Comparison of ENCODE assay signal across 9 cellular contexts in genomic region chr14:75223664-75224154, GRCh38. TPM values are rescaled to one million over a fixed set of nuclear protein-coding genes. Genes with fewer than 3 reads are reported as not detected.
DNase-seq lines count a peak whose midpoint lies in the region; TF ChIP-seq lines count a peak whose summit lies in the region.
"Had no signal": no experiment of that assay in that cellular context is flagged by ENCODE, and none has a peak within 500 bp of the region (broad histone marks: within the 10 kb centered on the region; RNA-seq: fewer than 3 reads in every experiment).

No MANE protein-coding gene starts in this region.

- no peak overlapping the region for H3K27ac ChIP-seq in SK-N-SH (ENCODE audit: low read depth in 2 of 2, low read length in 1 of 2)

- TF ChIP-seq EP300 in SK-N-SH (IDR thresholded peaks at IDR 0.05; ENCODE audit: borderline replicate concordance in 1 of 2, low read depth in 1 of 2, low read length in 1 of 2), result no peak

- TF ChIP-seq CTCF in nephron (IDR thresholded peaks at IDR 0.05; ENCODE audit: unreplicated experiment in 3 of 3) (no peak), SK-N-SH (IDR thresholded peaks at IDR 0.05) (no peak)

- H3F3A ChIP-seq in SK-N-SH (replicated peaks; ENCODE audit: insufficient read depth), result no peaks in the 10 kb centered on the region

- H3K4me3 ChIP-seq in Jurkat, Clone E6-1 (ENCODE audit: low read length), result no peak overlapping the region
- no peak overlapping the region for H3K4me3 ChIP-seq in MG63
- H3K4me3 ChIP-seq in SK-N-SH (ENCODE audit: low read depth in 2 of 2, low read length in 1 of 2), result no peak overlapping the region

- H3K27ac Mint-ChIP-seq in nephron, result peak overlapping the region in 2 of 3 experiments; percentile 58 to 80
- H3K27ac Mint-ChIP-seq: T-cell had no signal

- no peak overlapping the region for H3K4me3 Mint-ChIP-seq in nephron
- H3K4me3 Mint-ChIP-seq: T-cell had no signal

- H4K20me1 ChIP-seq in SK-N-SH (ENCODE audit: insufficient read depth), result no peaks in the 10 kb centered on the region

- peaks cover 11% of the 10 kb centered on the region for H3K27me3 Mint-ChIP-seq in nephron (ENCODE audit: low read depth)
- H3K27me3 Mint-ChIP-seq: T-cell had no signal

- 78% methylated on average over 4 of the region's 4 CpGs for WGBS in SK-N-SH (ENCODE audit: low lambda C conversion rate)

- no peak for TF ChIP-seq RAD21 in SK-N-SH (IDR thresholded peaks at IDR 0.05; ENCODE audit: low read length)

- no peak overlapping the region for H3K9ac ChIP-seq in SK-N-SH

- no peaks in the 10 kb centered on the region for H3K27me3 ChIP-seq in MG63
- no peaks in the 10 kb centered on the region for H3K27me3 ChIP-seq in SK-N-SH (ENCODE audit: insufficient read depth)

- H3K36me3 Mint-ChIP-seq in nephron (ENCODE audit: low read depth), result no peaks in the 10 kb centered on the region
- H3K36me3 Mint-ChIP-seq: T-cell had no signal

- H2AFZ ChIP-seq in SK-N-SH (ENCODE audit: low read depth), result no peak overlapping the region

- H3K9me3 Mint-ChIP-seq in nephron, result no peaks in the 10 kb centered on the region
- H3K9me3 Mint-ChIP-seq: T-cell had no signal

- no peaks in the 10 kb centered on the region for H3K79me2 ChIP-seq in SK-N-SH (ENCODE audit: insufficient read depth)

- CTCF ChIA-PET in SK-N-SH (lab: Yijun Ruan, JAX), result no interaction called here

- H3K9me3 ChIP-seq in MG63, result no peaks in the 10 kb centered on the region
- no peaks in the 10 kb centered on the region for H3K9me3 ChIP-seq in SK-N-SH

- peak; percentile 30 for DNase-seq in NCI-H2171 treated with DMSO at 0.1 percent for 48 hours (lab: John Stamatoyannopoulos, UW)
- no peak for DNase-seq in NCI-H2171 (lab: John Stamatoyannopoulos, UW)
- DNase-seq in Jurkat, Clone E6-1 (ENCODE audit: low read depth, low spot score), result peak; percentile 35
- DNase-seq in astrocyte of the hippocampus (ENCODE audit: low read depth, low spot score), result peak; percentile 43
- DNase-seq in NCI-H128 (lab: John Stamatoyannopoulos, UW; ENCODE audit: unreplicated experiment), result no peak
- DNase-seq in MG63, result no peak
- DNase-seq in SK-N-SH, result no peak

- peaks cover 6% of the 10 kb centered on the region for H3K4me1 Mint-ChIP-seq in nephron

- no peak overlapping the region for H3K4me2 ChIP-seq in SK-N-SH

- no peaks in the 10 kb centered on the region for H3K36me3 ChIP-seq in MG63
- no peaks in the 10 kb centered on the region for H3K36me3 ChIP-seq in SK-N-SH (replicated peaks in 1 of 2; ENCODE audit: control insufficient read depth in 1 of 2, insufficient read depth in 2 of 2, low read length in 1 of 2)

- H3K4me1 ChIP-seq in SK-N-SH (ENCODE audit: control insufficient read depth in 1 of 2, insufficient read depth in 2 of 2, low read depth in 1 of 2, low read length in 1 of 2), result no peaks in the 10 kb centered on the region; a peak in 2 of 4 replicates

- no peaks in the 10 kb centered on the region for H3K9me2 ChIP-seq in SK-N-SH

- POLR2A ChIA-PET in SK-N-SH (lab: Yijun Ruan, JAX), result no interaction called here

TF ChIP-seq in SK-N-SH, 30 proteins besides CTCF, POLR2A, EP300 and RAD21:
- no peak for TF ChIP-seq IRF3 (IDR thresholded peaks at IDR 0.05; ENCODE audit: low read depth, low read length)
- TF ChIP-seq RXRA (IDR thresholded peaks at IDR 0.05; ENCODE audit: borderline replicate concordance, low read depth), result no peak
- TF ChIP-seq EZH2phosphoT487 (IDR thresholded peaks at IDR 0.05; ENCODE audit: borderline replicate concordance, low read depth), result no peak
- TF ChIP-seq, protein P1, sequence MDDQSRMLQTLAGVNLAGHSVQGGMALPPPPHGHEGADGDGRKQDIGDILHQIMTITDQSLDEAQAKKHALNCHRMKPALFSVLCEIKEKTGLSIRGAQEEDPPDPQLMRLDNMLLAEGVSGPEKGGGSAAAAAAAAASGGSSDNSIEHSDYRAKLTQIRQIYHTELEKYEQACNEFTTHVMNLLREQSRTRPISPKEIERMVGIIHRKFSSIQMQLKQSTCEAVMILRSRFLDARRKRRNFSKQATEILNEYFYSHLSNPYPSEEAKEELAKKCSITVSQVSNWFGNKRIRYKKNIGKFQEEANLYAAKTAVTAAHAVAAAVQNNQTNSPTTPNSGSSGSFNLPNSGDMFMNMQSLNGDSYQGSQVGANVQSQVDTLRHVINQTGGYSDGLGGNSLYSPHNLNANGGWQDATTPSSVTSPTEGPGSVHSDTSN (IDR thresholded peaks at IDR 0.05), result no peak
- no peak for TF ChIP-seq CHD2 (IDR thresholded peaks at IDR 0.05; ENCODE audit: low read length, partially characterized antibody)
- TF ChIP-seq RCOR1 (IDR thresholded peaks at IDR 0.05; ENCODE audit: low read length), result no peak
- no peak for TF ChIP-seq SIN3A (IDR thresholded peaks at IDR 0.05; ENCODE audit: borderline replicate concordance, low read depth, low read length)
- no peak for TF ChIP-seq FOXM1 (IDR thresholded peaks at IDR 0.05; ENCODE audit: low read depth)
- TF ChIP-seq JUND (IDR thresholded peaks at IDR 0.05), result no peak
- no peak for TF ChIP-seq USF1 (IDR thresholded peaks at IDR 0.05; ENCODE audit: borderline replicate concordance, low read depth)

RNA-seq across cellular contexts. Expression of gene TMED10, which starts 47.3 kb away (rescaled TPM):
- polyA plus RNA-seq in Jurkat, Clone E6-1 (2012; ENCODE audit: insufficient read depth, insufficient read length), result 136 TPM
- total RNA-seq in MG63 (2014; rRNA removed; shearing (Covaris generic); ENCODE audit: low replicate concordance), result 125 and 134 TPM in 2 replicates
- polyA plus RNA-seq in SK-N-SH (2012; rRNA removed), result 168 and 287 TPM in 2 replicates
- 220 and 236 TPM in 2 replicates for polyA plus RNA-seq in SK-N-SH (2012; cell fraction: cytosol; rRNA removed)
- polyA plus RNA-seq in SK-N-SH (2012; cell fraction: nucleus; rRNA removed), result 84.3 and 162 TPM in 2 replicates

RNA-seq across cellular contexts. Expression of gene FOS, which starts 54.9 kb away (rescaled TPM):
- polyA plus RNA-seq in Jurkat, Clone E6-1 (2012; ENCODE audit: insufficient read depth, insufficient read length), result 1.4 TPM
- 1.1 and 6.6 TPM in 2 replicates for total RNA-seq in MG63 (2014; rRNA removed; shearing (Covaris generic); ENCODE audit: low replicate concordance)
- 285 and 309 TPM in 2 replicates for polyA plus RNA-seq in SK-N-SH (2012; rRNA removed)
- 143 and 157 TPM in 2 replicates for polyA plus RNA-seq in SK-N-SH (2012; cell fraction: cytosol; rRNA removed)
- 1,026 and 1,160 TPM in 2 replicates for polyA plus RNA-seq in SK-N-SH (2012; cell fraction: nucleus; rRNA removed)

Comparison
In these comparisons a context has a peak if more than half of its experiments do, and no peak if none do; other contexts are left out.
1. DNase-seq: peak in NCI-H2171 treated with DMSO at 0.1 percent for 48 hours (single experiment), Jurkat, Clone E6-1 (single experiment) and astrocyte of the hippocampus (single experiment); none in NCI-H2171 (single experiment), NCI-H128 (single experiment), MG63 (single experiment) and SK-N-SH (single experiment).